In the genomic region with DNA sequence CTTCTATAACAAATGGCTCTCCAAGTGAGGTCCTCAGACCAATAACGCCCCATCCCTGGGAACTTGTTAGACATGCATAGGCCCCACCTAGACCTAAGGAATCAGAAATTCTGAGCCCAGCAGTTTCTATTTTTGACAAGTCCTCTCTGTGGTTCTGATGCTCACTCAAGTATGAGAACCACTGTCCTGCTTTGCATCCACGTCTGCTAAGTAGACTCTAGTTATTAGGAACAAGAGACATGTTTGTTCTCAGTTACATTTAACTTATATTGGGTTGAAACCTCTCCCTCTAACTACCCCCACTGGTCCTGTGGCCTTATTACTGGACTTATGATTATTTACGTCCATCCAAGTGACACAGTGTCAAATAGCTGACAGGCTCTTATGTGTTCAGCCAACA, we compare ENCODE assay signal across 15 cellular contexts.
DNase-seq lines count a peak whose midpoint lies in the region; ATAC-seq and TF ChIP-seq lines count a peak whose summit lies in the region.
"Had no signal": no experiment of that assay in that cellular context is flagged by ENCODE, and none has a peak within 500 bp of the region (broad histone marks: within the 10 kb centered on the region; RNA-seq: fewer than 3 reads in every experiment).

No MANE protein-coding gene starts in this region.

- H3K27me3 Mint-ChIP-seq in progenitor cell of endocrine pancreas, result peaks cover 2% of the 10 kb centered on the region

- H3K36me3 Mint-ChIP-seq in progenitor cell of endocrine pancreas (ENCODE audit: insufficient read depth), result no peaks in the 10 kb centered on the region

- DNase-seq in H4 (ENCODE audit: low spot score) (no peak), progenitor cell of endocrine pancreas (ENCODE audit: low spot score, unreplicated experiment) (no peak), NCI-H146 treated with DMSO at 0.1 percent for 48 hours (lab: John Stamatoyannopoulos, UW; ENCODE audit: unreplicated experiment) (no peak), DMS153 (lab: John Stamatoyannopoulos, UW) (no peak)
- DNase-seq: activated CD4-positive, alpha-beta T cell treated with anti-CD3 and anti-CD28 coated beads for 48 hours; activated naive CD4-positive, alpha-beta T cell treated with Interleukin-2 at 50 U/mL for 16 hours; GDM1; kidney glomerular epithelial cell; MM.1S; NCI-H774 had no signal

- no peak for TF ChIP-seq CTCF in progenitor cell of endocrine pancreas (IDR thresholded peaks at IDR 0.05; ENCODE audit: unreplicated experiment)

- ATAC-seq in GM18502 (IDR thresholded peaks at IDR 0.05; ENCODE audit: poor library complexity, unreplicated experiment), result peak; percentile 88
- ATAC-seq in GM19452 (IDR thresholded peaks at IDR 0.05; ENCODE audit: unreplicated experiment), result peak; percentile 91
- ATAC-seq in HG02870 (IDR thresholded peaks at IDR 0.05; ENCODE audit: unreplicated experiment), result peak; percentile 90
- peak; percentile 78 for ATAC-seq in HG03558 (IDR thresholded peaks at IDR 0.05; ENCODE audit: extremely low read depth, unreplicated experiment)

- no peaks in the 10 kb centered on the region for H3K9me3 Mint-ChIP-seq in progenitor cell of endocrine pancreas (ENCODE audit: low read depth)

- no peak overlapping the region for H3K27ac Mint-ChIP-seq in progenitor cell of endocrine pancreas
- H3K27ac Mint-ChIP-seq: nephron had no signal

- no peak overlapping the region for H3K4me3 Mint-ChIP-seq in progenitor cell of endocrine pancreas (ENCODE audit: low read depth)
- H3K4me3 Mint-ChIP-seq: nephron had no signal

- peaks cover 1% of the 10 kb centered on the region for H3K4me1 Mint-ChIP-seq in progenitor cell of endocrine pancreas (ENCODE audit: low read depth)
- H3K4me1 Mint-ChIP-seq: nephron had no signal
